In genomic region chr9:19441730-19442129, GRCh38 we compare ENCODE assay signal across 9 cellular contexts. TPM values are rescaled to one million over a fixed set of nuclear protein-coding genes. Genes with fewer than 3 reads are reported as not detected.
DNase-seq lines count a peak whose midpoint lies in the region; ATAC-seq, FAIRE-seq and TF ChIP-seq lines count a peak whose summit lies in the region.
"Had no signal": no experiment of that assay in that cellular context is flagged by ENCODE, and none has a peak within 500 bp of the region (broad histone marks: within the 10 kb centered on the region; RNA-seq: fewer than 3 reads in every experiment).

No MANE protein-coding gene starts in this region.

- H3K9me3 ChIP-seq in kidney (ENCODE audit: control insufficient read depth in 1 of 2, low read length in 2 of 2), result no peaks in the 10 kb centered on the region

- FAIRE-seq in GM18507 (lab: Jason Lieb, UNC) (peak; percentile 84), kidney (lab: Jason Lieb, UNC) (no peak)

- no peak overlapping the region for H3K4me3 Mint-ChIP-seq in mesothelial cell of epicardium

- peaks cover 0 to 2% of the 10 kb centered on the region in 2 donors for H3K4me1 ChIP-seq in kidney (ENCODE audit: control insufficient read depth in 1 of 2, insufficient read depth in 1 of 2, low read depth in 1 of 2, low read length in 2 of 2)

- intact Hi-C loops in kidney (cut with DNase I), result no loop called here

- no peaks in the 10 kb centered on the region for H3K9me3 Mint-ChIP-seq in mesothelial cell of epicardium

- H3K4me1 Mint-ChIP-seq in mesothelial cell of epicardium, result no peaks in the 10 kb centered on the region

- TF ChIP-seq CTCF in mesothelial cell of epicardium (IDR thresholded peaks at IDR 0.05; ENCODE audit: unreplicated experiment) (no peak), kidney (IDR thresholded peaks at IDR 0.05; ENCODE audit: borderline replicate concordance, extremely low read depth, insufficient read depth) (no peak)

- H3K9ac ChIP-seq in kidney (ENCODE audit: low read length in 2 of 2), result no peak overlapping the region

- no peak overlapping the region for H3K27ac Mint-ChIP-seq in mesothelial cell of epicardium

- no peak overlapping the region for H3K4me3 ChIP-seq in kidney (ENCODE audit: low read length in 2 of 2)

- no peaks in the 10 kb centered on the region for H3K27me3 Mint-ChIP-seq in mesothelial cell of epicardium (ENCODE audit: low read depth)

- H3K36me3 ChIP-seq in kidney (ENCODE audit: control insufficient read depth in 1 of 2, insufficient read depth in 2 of 2, low read length in 2 of 2), result no peaks in the 10 kb centered on the region

- H3K27ac ChIP-seq in kidney (ENCODE audit: low read depth in 2 of 2, low read length in 2 of 2), result no peak overlapping the region

- DNase-seq in GM18507 (ENCODE audit: extremely low spot score, insufficient read length, low read depth), result peak; percentile 36
- peak; percentile 30 for DNase-seq in medulla oblongata (ENCODE audit: extremely low spot score)
- DNase-seq in SHP77 treated with DMSO at 0.1 percent for 48 hours (lab: John Stamatoyannopoulos, UW), result no peak
- no peak for DNase-seq in SKM-1 (lab: John Stamatoyannopoulos, UW; ENCODE audit: unreplicated experiment)
- DNase-seq in mesothelial cell of epicardium (ENCODE audit: low spot score in 2 of 2, unreplicated experiment in 2 of 2), result no peak
- no peak for DNase-seq in kidney
- DNase-seq: stimulated activated CD4-positive, alpha-beta T cell treated with anti-CD3 and anti-CD28 coated beads, Interleukin-2, amount 100 ng/mL, for 48 hours had no signal

- H3K36me3 Mint-ChIP-seq in mesothelial cell of epicardium, result peaks cover 4% of the 10 kb centered on the region

- peak; percentile 89 for ATAC-seq in GM21515 (IDR thresholded peaks at IDR 0.05; ENCODE audit: unreplicated experiment)
- ATAC-seq in HG03469 (IDR thresholded peaks at IDR 0.05; ENCODE audit: unreplicated experiment), result peak; percentile 80

RNA-seq across cellular contexts. Expression of gene ACER2, which starts 32.9 kb away (rescaled TPM):
- total RNA-seq in mesothelial cell of epicardium, result 2.9 to 3.1 TPM (median 3.1 TPM) in 3 replicates
- 4.2 TPM for total RNA-seq in kidney
- 0.28 TPM for polyA plus RNA-seq in kidney (ENCODE audit: insufficient read depth, low read depth, low replicate concordance)

Comparison
In these comparisons a context has a peak if more than half of its experiments do, and no peak if none do; other contexts are left out.
1. DNase-seq: peak in GM18507 (single experiment) and medulla oblongata (single experiment); none in SHP77 treated with DMSO at 0.1 percent for 48 hours (single experiment), SKM-1 (single experiment), mesothelial cell of epicardium (0 of 2) and kidney (single experiment).